In the genomic region with DNA sequence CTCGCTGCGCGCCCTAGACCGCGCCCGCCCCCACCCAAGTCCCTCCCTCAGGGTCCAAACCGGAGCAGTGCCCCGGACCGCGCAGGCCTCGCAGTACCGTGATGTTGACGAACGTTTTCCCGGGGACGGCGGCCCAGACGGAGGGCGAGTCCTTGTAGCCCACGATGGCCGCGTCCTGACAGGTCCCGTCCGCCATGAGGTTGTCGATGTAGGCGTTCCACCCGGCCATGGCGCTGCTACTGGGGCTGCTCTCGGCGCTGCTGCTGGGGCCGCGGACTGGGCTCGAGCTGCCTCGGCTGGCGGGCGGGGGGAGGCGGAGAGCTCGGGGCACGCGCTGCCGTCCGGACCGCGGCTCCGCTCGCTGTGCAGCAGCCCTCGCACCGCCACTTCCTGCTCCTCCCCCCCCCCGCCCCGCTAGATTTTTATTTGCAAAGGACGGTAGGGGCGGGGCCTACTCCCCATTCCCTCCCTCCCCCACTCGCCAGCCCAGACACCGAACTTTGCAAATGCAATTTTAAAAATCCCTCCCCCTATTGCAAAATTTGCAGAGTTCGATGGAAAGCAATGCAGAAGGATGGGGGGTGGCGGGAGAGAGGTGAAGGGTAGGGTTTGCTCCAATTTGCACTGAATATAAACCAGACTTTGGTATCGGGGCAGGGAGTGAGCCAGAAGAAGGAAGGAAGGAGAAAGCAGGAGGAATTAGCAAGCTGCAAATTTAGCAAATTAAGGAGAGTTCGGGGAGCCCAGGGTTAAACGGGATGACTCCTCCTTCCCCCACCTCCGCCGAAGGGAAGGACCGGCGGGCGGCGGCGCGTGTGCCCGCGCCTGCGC, we compare ENCODE assay signal across 1 cellular context.
TF ChIP-seq lines count a peak whose summit lies in the region.

A gene (minus strand): TSS at position 365 of the 831 bp plus-strand sequence. CDS start 136 bp downstream, at position 229.

TF ChIP-seq in K562, 482 proteins besides CTCF, POLR2A, EP300 and RAD21 (continued from another document and continues in another):
- TF ChIP-seq, protein P1, sequence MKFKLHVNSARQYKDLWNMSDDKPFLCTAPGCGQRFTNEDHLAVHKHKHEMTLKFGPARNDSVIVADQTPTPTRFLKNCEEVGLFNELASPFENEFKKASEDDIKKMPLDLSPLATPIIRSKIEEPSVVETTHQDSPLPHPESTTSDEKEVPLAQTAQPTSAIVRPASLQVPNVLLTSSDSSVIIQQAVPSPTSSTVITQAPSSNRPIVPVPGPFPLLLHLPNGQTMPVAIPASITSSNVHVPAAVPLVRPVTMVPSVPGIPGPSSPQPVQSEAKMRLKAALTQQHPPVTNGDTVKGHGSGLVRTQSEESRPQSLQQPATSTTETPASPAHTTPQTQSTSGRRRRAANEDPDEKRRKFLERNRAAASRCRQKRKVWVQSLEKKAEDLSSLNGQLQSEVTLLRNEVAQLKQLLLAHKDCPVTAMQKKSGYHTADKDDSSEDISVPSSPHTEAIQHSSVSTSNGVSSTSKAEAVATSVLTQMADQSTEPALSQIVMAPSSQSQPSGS (CRISPR knock-in tag; IDR thresholded peaks at IDR 0.05), result no peak
- TF ChIP-seq ESRRB (CRISPR knock-in tag; IDR thresholded peaks at IDR 0.05; ENCODE audit: borderline replicate concordance) (no peak), GATAD2A (IDR thresholded peaks at IDR 0.05) (no peak), BRD9 (IDR thresholded peaks at IDR 0.05; ENCODE audit: low read depth, partially characterized antibody) (peak; percentile 66), KLF1 (tag; IDR thresholded peaks at IDR 0.05) (no peak), TAL1 (IDR thresholded peaks at IDR 0.05) (0 out of 2 replicates have a peak, but pooled peaks have one; percentile 12), ZNF707 (CRISPR knock-in tag; conservative IDR thresholded peaks at IDR 0.05) (no peak), CXXC5 (CRISPR knock-in tag; IDR thresholded peaks at IDR 0.05) (no peak), ZSCAN32 (CRISPR knock-in tag; IDR thresholded peaks at IDR 0.05) (no peak; the same call in 1 of the 2 replicates), SPI1 (IDR thresholded peaks at IDR 0.05; ENCODE audit: borderline replicate concordance, low read depth, low read length) (no peak), CEBPB (tag; IDR thresholded peaks at IDR 0.05) (peak; percentile 94), ETV5 (CRISPR knock-in tag; IDR thresholded peaks at IDR 0.05; ENCODE audit: low read depth) (no peak), LCOR (CRISPR knock-in tag; IDR thresholded peaks at IDR 0.05) (no peak), MED1 (CRISPR knock-in tag; IDR thresholded peaks at IDR 0.05; ENCODE audit: borderline replicate concordance) (no peak), COPS2 (conservative IDR thresholded peaks at IDR 0.05) (no peak), CBX8 (IDR thresholded peaks at IDR 0.05; ENCODE audit: borderline replicate concordance, extremely low read depth, low read depth, low read length, poor library complexity, severe bottlenecking) (no peak), KLF13 (tag; IDR thresholded peaks at IDR 0.05; ENCODE audit: borderline replicate concordance, low read depth) (no peak), ELF4 (CRISPR knock-in tag; IDR thresholded peaks at IDR 0.05) (peak; percentile 46; the same call in 1 of the 2 replicates), HDAC2 (IDR thresholded peaks at IDR 0.05) (peak; percentile 52; the same call in 1 of the 2 replicates), ARID1B (IDR thresholded peaks at IDR 0.05) (peak; percentile 56; the same call in 1 of the 2 replicates), ZNF12 (CRISPR knock-in tag; IDR thresholded peaks at IDR 0.05) (0 out of 2 replicates have a peak, but pooled peaks have one; percentile 61), TRIM24 (IDR thresholded peaks at IDR 0.05) (0 out of 4 replicates have a peak, but pooled peaks have one; percentile 28 to 42), ZNF224 (CRISPR knock-in tag; IDR thresholded peaks at IDR 0.05) (no peak), CBX5 (IDR thresholded peaks at IDR 0.05; ENCODE audit: borderline replicate concordance, low read depth) (no peak), ZFP30 (CRISPR knock-in tag; IDR thresholded peaks at IDR 0.05; ENCODE audit: borderline replicate concordance) (no peak), SMAD1 (IDR thresholded peaks at IDR 0.05; ENCODE audit: low read depth, low read length, partially characterized antibody) (no peak), NCOR1 (IDR thresholded peaks at IDR 0.05) (no peak), PHF20 (IDR thresholded peaks at IDR 0.05; ENCODE audit: partially characterized antibody) (no peak), DNMT1 (IDR thresholded peaks at IDR 0.05) (no peak), TEAD1 (CRISPR knock-in tag; IDR thresholded peaks at IDR 0.05) (0 out of 4 replicates have a peak, but pooled peaks of 1 of the 2 experiments have one; percentile 39), SIX5 (IDR thresholded peaks at IDR 0.05; ENCODE audit: borderline replicate concordance in 1 of 2, insufficient read depth in 1 of 2, low read depth in 1 of 2, low read length in 2 of 2) (no peak), MEF2D (tag; conservative IDR thresholded peaks at IDR 0.05; ENCODE audit: low read depth) (no peak), NBN (IDR thresholded peaks at IDR 0.05; ENCODE audit: low read depth) (peak; percentile 83), MIER1 (IDR thresholded peaks at IDR 0.05; ENCODE audit: low read depth) (no peak)
- TF ChIP-seq, protein P2, sequence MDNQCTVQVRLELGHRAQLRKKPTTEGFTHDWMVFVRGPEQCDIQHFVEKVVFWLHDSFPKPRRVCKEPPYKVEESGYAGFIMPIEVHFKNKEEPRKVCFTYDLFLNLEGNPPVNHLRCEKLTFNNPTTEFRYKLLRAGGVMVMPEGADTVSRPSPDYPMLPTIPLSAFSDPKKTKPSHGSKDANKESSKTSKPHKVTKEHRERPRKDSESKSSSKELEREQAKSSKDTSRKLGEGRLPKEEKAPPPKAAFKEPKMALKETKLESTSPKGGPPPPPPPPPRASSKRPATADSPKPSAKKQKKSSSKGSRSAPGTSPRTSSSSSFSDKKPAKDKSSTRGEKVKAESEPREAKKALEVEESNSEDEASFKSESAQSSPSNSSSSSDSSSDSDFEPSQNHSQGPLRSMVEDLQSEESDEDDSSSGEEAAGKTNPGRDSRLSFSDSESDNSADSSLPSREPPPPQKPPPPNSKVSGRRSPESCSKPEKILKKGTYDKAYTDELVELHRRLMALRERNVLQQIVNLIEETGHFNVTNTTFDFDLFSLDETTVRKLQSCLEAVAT (IDR thresholded peaks at IDR 0.05), result peak; percentile 14 to 37; a peak in 2 of 4 replicates
- TF ChIP-seq, protein P3, sequence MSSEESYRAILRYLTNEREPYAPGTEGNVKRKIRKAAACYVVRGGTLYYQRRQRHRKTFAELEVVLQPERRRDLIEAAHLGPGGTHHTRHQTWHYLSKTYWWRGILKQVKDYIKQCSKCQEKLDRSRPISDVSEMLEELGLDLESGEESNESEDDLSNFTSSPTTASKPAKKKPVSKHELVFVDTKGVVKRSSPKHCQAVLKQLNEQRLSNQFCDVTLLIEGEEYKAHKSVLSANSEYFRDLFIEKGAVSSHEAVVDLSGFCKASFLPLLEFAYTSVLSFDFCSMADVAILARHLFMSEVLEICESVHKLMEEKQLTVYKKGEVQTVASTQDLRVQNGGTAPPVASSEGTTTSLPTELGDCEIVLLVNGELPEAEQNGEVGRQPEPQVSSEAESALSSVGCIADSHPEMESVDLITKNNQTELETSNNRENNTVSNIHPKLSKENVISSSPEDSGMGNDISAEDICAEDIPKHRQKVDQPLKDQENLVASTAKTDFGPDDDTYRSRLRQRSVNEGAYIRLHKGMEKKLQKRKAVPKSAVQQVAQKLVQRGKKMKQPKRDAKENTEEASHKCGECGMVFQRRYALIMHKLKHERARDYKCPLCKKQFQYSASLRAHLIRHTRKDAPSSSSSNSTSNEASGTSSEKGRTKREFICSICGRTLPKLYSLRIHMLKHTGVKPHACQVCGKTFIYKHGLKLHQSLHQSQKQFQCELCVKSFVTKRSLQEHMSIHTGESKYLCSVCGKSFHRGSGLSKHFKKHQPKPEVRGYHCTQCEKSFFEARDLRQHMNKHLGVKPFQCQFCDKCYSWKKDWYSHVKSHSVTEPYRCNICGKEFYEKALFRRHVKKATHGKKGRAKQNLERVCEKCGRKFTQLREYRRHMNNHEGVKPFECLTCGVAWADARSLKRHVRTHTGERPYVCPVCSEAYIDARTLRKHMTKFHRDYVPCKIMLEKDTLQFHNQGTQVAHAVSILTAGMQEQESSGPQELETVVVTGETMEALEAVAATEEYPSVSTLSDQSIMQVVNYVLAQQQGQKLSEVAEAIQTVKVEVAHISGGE (CRISPR knock-in tag; IDR thresholded peaks at IDR 0.05), result peak; percentile 59 to 95 (median 88); a peak in 4 of 6 replicates
- TF ChIP-seq, protein P4, sequence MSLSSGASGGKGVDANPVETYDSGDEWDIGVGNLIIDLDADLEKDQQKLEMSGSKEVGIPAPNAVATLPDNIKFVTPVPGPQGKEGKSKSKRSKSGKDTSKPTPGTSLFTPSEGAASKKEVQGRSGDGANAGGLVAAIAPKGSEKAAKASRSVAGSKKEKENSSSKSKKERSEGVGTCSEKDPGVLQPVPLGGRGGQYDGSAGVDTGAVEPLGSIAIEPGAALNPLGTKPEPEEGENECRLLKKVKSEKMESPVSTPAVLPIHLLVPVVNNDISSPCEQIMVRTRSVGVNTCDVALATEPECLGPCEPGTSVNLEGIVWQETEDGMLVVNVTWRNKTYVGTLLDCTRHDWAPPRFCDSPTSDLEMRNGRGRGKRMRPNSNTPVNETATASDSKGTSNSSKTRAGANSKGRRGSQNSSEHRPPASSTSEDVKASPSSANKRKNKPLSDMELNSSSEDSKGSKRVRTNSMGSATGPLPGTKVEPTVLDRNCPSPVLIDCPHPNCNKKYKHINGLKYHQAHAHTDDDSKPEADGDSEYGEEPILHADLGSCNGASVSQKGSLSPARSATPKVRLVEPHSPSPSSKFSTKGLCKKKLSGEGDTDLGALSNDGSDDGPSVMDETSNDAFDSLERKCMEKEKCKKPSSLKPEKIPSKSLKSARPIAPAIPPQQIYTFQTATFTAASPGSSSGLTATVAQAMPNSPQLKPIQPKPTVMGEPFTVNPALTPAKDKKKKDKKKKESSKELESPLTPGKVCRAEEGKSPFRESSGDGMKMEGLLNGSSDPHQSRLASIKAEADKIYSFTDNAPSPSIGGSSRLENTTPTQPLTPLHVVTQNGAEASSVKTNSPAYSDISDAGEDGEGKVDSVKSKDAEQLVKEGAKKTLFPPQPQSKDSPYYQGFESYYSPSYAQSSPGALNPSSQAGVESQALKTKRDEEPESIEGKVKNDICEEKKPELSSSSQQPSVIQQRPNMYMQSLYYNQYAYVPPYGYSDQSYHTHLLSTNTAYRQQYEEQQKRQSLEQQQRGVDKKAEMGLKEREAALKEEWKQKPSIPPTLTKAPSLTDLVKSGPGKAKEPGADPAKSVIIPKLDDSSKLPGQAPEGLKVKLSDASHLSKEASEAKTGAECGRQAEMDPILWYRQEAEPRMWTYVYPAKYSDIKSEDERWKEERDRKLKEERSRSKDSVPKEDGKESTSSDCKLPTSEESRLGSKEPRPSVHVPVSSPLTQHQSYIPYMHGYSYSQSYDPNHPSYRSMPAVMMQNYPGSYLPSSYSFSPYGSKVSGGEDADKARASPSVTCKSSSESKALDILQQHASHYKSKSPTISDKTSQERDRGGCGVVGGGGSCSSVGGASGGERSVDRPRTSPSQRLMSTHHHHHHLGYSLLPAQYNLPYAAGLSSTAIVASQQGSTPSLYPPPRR (CRISPR knock-in tag; IDR thresholded peaks at IDR 0.05; ENCODE audit: borderline replicate concordance), result no peak
- TF ChIP-seq, protein P5, sequence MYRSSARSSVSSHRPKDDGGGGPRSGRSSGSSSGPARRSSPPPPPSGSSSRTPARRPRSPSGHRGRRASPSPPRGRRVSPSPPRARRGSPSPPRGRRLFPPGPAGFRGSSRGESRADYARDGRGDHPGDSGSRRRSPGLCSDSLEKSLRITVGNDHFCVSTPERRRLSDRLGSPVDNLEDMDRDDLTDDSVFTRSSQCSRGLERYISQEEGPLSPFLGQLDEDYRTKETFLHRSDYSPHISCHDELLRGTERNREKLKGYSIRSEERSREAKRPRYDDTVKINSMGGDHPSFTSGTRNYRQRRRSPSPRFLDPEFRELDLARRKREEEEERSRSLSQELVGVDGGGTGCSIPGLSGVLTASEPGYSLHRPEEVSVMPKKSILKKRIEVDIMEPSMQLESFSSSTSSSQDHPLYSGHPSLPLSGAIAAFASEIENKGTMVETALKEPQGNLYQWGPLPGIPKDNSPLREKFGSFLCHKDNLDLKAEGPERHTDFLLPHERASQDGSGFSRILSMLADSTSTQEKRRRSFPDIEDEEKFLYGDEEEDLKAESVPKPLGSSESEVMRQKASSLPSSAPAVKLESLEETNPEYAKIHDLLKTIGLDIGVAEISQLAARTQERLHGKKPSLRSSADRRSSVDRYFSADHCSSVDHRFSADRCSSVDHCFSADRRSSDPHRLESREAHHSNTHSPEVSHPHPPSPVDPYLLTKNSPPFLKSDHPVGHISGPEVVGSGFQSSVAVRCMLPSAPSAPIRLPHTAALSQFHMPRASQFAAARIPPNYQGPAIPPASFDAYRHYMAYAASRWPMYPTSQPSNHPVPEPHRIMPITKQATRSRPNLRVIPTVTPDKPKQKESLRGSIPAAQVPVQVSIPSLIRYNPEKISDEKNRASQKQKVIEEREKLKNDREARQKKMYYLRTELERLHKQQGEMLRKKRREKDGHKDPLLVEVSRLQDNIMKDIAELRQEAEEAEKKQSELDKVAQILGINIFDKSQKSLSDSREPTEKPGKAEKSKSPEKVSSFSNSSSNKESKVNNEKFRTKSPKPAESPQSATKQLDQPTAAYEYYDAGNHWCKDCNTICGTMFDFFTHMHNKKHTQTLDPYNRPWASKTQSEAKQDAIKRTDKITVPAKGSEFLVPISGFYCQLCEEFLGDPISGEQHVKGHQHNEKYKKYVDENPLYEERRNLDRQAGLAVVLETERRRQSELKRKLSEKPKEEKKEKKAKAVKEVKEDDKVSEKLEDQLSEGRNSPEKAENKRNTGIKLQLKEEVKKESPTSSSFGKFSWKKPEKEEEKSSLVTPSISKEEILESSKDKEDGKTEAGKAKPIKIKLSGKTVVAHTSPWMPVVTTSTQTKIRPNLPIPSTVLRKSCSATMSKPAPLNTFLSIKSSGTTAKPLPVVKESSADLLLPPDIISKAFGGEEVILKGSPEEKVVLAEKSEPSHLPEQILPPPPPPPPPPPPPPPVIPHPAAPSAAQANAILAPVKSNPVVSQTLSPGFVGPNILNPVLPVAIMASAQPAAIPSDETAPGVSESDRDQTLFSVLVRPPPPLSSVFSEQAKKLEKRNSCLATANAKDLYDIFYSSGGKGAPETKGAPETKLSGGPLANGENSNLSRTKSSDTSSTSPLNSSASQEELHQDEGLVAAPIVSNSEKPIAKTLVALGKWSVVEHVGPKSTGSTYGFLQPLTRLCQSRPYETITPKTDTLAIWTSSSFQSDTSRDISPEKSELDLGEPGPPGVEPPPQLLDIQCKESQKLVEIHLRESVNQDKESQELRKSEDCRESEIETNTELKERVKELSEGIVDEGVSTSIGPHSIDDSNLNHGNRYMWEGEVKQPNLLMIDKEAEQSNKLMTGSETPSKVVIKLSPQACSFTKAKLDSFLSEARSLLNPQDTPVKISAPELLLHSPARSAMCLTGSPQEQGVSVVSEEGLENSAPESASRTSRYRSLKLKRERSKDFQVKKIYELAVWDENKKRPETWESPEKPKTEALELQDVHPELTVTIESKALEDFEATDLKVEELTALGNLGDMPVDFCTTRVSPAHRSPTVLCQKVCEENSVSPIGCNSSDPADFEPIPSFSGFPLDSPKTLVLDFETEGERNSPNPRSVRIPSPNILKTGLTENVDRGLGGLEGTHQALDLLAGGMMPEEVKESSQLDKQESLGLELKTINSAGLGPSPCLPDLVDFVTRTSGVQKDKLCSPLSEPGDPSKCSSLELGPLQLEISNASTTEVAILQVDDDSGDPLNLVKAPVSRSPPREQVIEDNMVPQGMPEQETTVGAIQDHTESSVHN (IDR thresholded peaks at IDR 0.05; ENCODE audit: borderline replicate concordance in 1 of 2, low read depth in 1 of 2), result no peak
- TF ChIP-seq, protein P6, sequence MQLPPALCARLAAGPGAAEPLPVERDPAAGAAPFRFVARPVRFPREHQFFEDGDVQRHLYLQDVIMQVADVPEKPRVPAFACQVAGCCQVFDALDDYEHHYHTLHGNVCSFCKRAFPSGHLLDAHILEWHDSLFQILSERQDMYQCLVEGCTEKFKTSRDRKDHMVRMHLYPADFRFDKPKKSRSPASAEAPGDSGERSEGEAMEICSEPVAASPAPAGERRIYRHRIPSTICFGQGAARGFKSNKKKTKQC (CRISPR knock-in tag; IDR thresholded peaks at IDR 0.05), result 0 out of 2 replicates have a peak, but pooled peaks have one; percentile 56
